ENCODE assay signal across 12 cellular contexts in genomic region chr10:14543904-14544210, GRCh38.
DNase-seq lines count a peak whose midpoint lies in the region; ATAC-seq lines count a peak whose summit lies in the region.
"Had no signal": no experiment of that assay in that cellular context is flagged by ENCODE, and none has a peak within 500 bp of the region (broad histone marks: within the 10 kb centered on the region; RNA-seq: fewer than 3 reads in every experiment).

No MANE protein-coding gene starts in this region.

- no peaks in the 10 kb centered on the region for H3K9me3 Mint-ChIP-seq in activated CD8-positive, alpha-beta memory T cell treated with anti-CD3 and anti-CD28 coated beads, Interleukin-2, amount 10 ng/mL, durations not matched to agents 7 days and 5 days (ENCODE audit: low read depth)
- no peaks in the 10 kb centered on the region for H3K9me3 Mint-ChIP-seq in central memory CD8-positive, alpha-beta T cell

- no peak for DNase-seq in activated CD8-positive, alpha-beta memory T cell treated with anti-CD3 and anti-CD28 coated beads, Interleukin-2, amount 10 ng/mL, durations not matched to agents 7 days and 5 days
- DNase-seq in activated CD8-positive, alpha-beta memory T cell treated with anti-CD3 and anti-CD28 coated beads for 24 hours: no peak
- DNase-seq in Karpas-422 (no peak), OCI-M1 (lab: John Stamatoyannopoulos, UW) (no peak), H4 (ENCODE audit: low spot score) (no peak)
- no peak for DNase-seq in central memory CD8-positive, alpha-beta T cell (ENCODE audit: low spot score in 2 of 2)
- DNase-seq: ACHN, activated gamma-delta T cell treated with Interleukin-2 at 50 U/mL for 16 hours, SJCRH30 had no signal

- H3K27me3 ChIP-seq in Karpas-422 (ENCODE audit: low read length): no peaks in the 10 kb centered on the region
- H3K27me3 ChIP-seq: SJCRH30 had no signal

- H3K4me3 ChIP-seq in Karpas-422 (ENCODE audit: low read length) (no peak overlapping the region), skin epidermis (no peak overlapping the region)
- H3K4me3 ChIP-seq: SJCRH30 had no signal

- ATAC-seq in activated CD8-positive, alpha-beta memory T cell treated with anti-CD3 and anti-CD28 coated beads, Interleukin-2, amount 10 ng/mL, durations not matched to agents 7 days and 5 days: peak; percentile 25
- no peak for ATAC-seq in central memory CD8-positive, alpha-beta T cell (replicated peaks; ENCODE audit: extremely low read depth, poor library complexity, severe bottlenecking)
- no peak for ATAC-seq in GM19397 (IDR thresholded peaks at IDR 0.05; ENCODE audit: unreplicated experiment)

- H3K27me3 Mint-ChIP-seq in activated CD8-positive, alpha-beta memory T cell treated with anti-CD3 and anti-CD28 coated beads, Interleukin-2, amount 10 ng/mL, durations not matched to agents 7 days and 5 days: no peaks in the 10 kb centered on the region
- no peaks in the 10 kb centered on the region for H3K27me3 Mint-ChIP-seq in central memory CD8-positive, alpha-beta T cell

- peak overlapping the region; percentile 84 for H3K27ac Mint-ChIP-seq in activated CD8-positive, alpha-beta memory T cell treated with anti-CD3 and anti-CD28 coated beads, Interleukin-2, amount 10 ng/mL, durations not matched to agents 7 days and 5 days
- peak overlapping the region; percentile 45 for H3K27ac Mint-ChIP-seq in central memory CD8-positive, alpha-beta T cell (ENCODE audit: low read depth)

- H3K4me1 Mint-ChIP-seq in activated CD8-positive, alpha-beta memory T cell treated with anti-CD3 and anti-CD28 coated beads, Interleukin-2, amount 10 ng/mL, durations not matched to agents 7 days and 5 days: peaks cover 61% of the 10 kb centered on the region
- H3K4me1 Mint-ChIP-seq in central memory CD8-positive, alpha-beta T cell: peaks cover 89% of the 10 kb centered on the region

- H3K36me3 ChIP-seq in Karpas-422 (ENCODE audit: insufficient read depth, low read length): peaks cover 5% of the 10 kb centered on the region; the same call in 1 of the 2 replicates
- H3K36me3 ChIP-seq: SJCRH30 had no signal

- H2AFZ ChIP-seq in Karpas-422 (ENCODE audit: low read length): no peak overlapping the region

- no peaks in the 10 kb centered on the region for H4K20me1 ChIP-seq in Karpas-422 (ENCODE audit: insufficient read depth, low read depth, low read length)

- no peak overlapping the region for H3K9ac ChIP-seq in Karpas-422 (ENCODE audit: low read length)
- H3K9ac ChIP-seq: KMS-11 had no signal

- peaks cover 31% of the 10 kb centered on the region for H3K36me3 Mint-ChIP-seq in activated CD8-positive, alpha-beta memory T cell treated with anti-CD3 and anti-CD28 coated beads, Interleukin-2, amount 10 ng/mL, durations not matched to agents 7 days and 5 days
- peaks cover 34% of the 10 kb centered on the region for H3K36me3 Mint-ChIP-seq in central memory CD8-positive, alpha-beta T cell (ENCODE audit: insufficient read depth)

- no peak overlapping the region for H3K4me3 Mint-ChIP-seq in activated CD8-positive, alpha-beta memory T cell treated with anti-CD3 and anti-CD28 coated beads, Interleukin-2, amount 10 ng/mL, durations not matched to agents 7 days and 5 days
- H3K4me3 Mint-ChIP-seq in central memory CD8-positive, alpha-beta T cell: peak overlapping the region; percentile 64

- H3K79me2 ChIP-seq in Karpas-422 (ENCODE audit: low read length): peaks cover 86% of the 10 kb centered on the region

- H3K9me3 ChIP-seq in Karpas-422 (ENCODE audit: low read length): no peaks in the 10 kb centered on the region
- H3K9me3 ChIP-seq: SJCRH30 had no signal

- CTCF ChIA-PET in activated CD8-positive, alpha-beta memory T cell treated with anti-CD3 and anti-CD28 coated beads, Interleukin-2, amount 10 ng/mL, durations not matched to agents 7 days and 5 days (lab: Charles Lee): interaction anchor here (0.6 to 2.9 kb wide), 14 partner anchors 8 to 1312 kb away, joined by 3 to 16 read pairs (median 8); no protein-coding TSS in a partner anchor

- H3K27ac ChIP-seq in Karpas-422 (ENCODE audit: low read length) (peak overlapping the region; percentile 51; the same call in 1 of the 2 replicates), skin epidermis (peak overlapping the region in 11 of 21 experiments; percentile 35 to 81 (median 69))
- H3K27ac ChIP-seq: KMS-11, SJCRH30 had no signal

- H3K9me2 ChIP-seq in Karpas-422 (replicated peaks; ENCODE audit: insufficient read depth, low read length): no peaks in the 10 kb centered on the region

- peak overlapping the region; percentile 13 for H3K4me2 ChIP-seq in Karpas-422 (ENCODE audit: low read depth, low read length, poor library complexity, severe bottlenecking)
- H3K4me2 ChIP-seq: KMS-11 had no signal

- H3K4me1 ChIP-seq in Karpas-422 (ENCODE audit: low read length): peaks cover 46% of the 10 kb centered on the region
- H3K4me1 ChIP-seq: SJCRH30 had no signal
